ENCODE assay signal across 2 cellular contexts in genomic region chr12:53468286-53468685, GRCh38.
TF ChIP-seq lines count a peak whose summit lies in the region.

No MANE protein-coding gene starts in this region.

TF ChIP-seq in H1, 55 proteins besides CTCF, POLR2A, EP300 and RAD21:
- TF ChIP-seq POLR2AphosphoS5 (IDR thresholded peaks at IDR 0.05; ENCODE audit: low read depth, low read length) = peak; percentile 71; the same call in 1 of the 2 replicates
- TF ChIP-seq E2F6 (IDR thresholded peaks at IDR 0.05) = no peak

TF ChIP-seq in SK-N-SH, 30 proteins besides CTCF, POLR2A, EP300 and RAD21:
- TF ChIP-seq RXRA (IDR thresholded peaks at IDR 0.05; ENCODE audit: borderline replicate concordance, low read depth) (no peak), GABPA (IDR thresholded peaks at IDR 0.05; ENCODE audit: low read depth) (no peak), JUND (IDR thresholded peaks at IDR 0.05) (no peak), SIN3A (IDR thresholded peaks at IDR 0.05; ENCODE audit: borderline replicate concordance, low read depth, low read length) (no peak), CHD2 (IDR thresholded peaks at IDR 0.05; ENCODE audit: low read length, partially characterized antibody) (no peak), ELF1 (IDR thresholded peaks at IDR 0.05) (no peak), RCOR1 (IDR thresholded peaks at IDR 0.05; ENCODE audit: low read length) (no peak), NFIC (IDR thresholded peaks at IDR 0.05; ENCODE audit: borderline replicate concordance) (no peak), MEF2A (IDR thresholded peaks at IDR 0.05; ENCODE audit: borderline replicate concordance, low read depth) (no peak), ZBTB33 (IDR thresholded peaks at IDR 0.05; ENCODE audit: borderline replicate concordance, low read depth) (no peak), TAF1 (IDR thresholded peaks at IDR 0.05; ENCODE audit: borderline replicate concordance, low read depth, low read length) (no peak), FOSL2 (IDR thresholded peaks at IDR 0.05; ENCODE audit: borderline replicate concordance, low read depth) (no peak), TCF12 (IDR thresholded peaks at IDR 0.05) (no peak), USF1 (IDR thresholded peaks at IDR 0.05; ENCODE audit: borderline replicate concordance, low read depth) (no peak), GATA2 (CRISPR knock-in tag; IDR thresholded peaks at IDR 0.05) (no peak), FOXJ3 (CRISPR knock-in tag; IDR thresholded peaks at IDR 0.05) (no peak)
